ENCODE assay signal across 9 cellular contexts in genomic region chr10:71696635-71697326, GRCh38. TPM values are rescaled to one million over a fixed set of nuclear protein-coding genes. Genes with fewer than 3 reads are reported as not detected.
DNase-seq lines count a peak whose midpoint lies in the region; ATAC-seq, FAIRE-seq and TF ChIP-seq lines count a peak whose summit lies in the region.
"Had no signal": no experiment of that assay in that cellular context is flagged by ENCODE, and none has a peak within 500 bp of the region (broad histone marks: within the 10 kb centered on the region; RNA-seq: fewer than 3 reads in every experiment).

No MANE protein-coding gene starts in this region.

- H3K4me3 ChIP-seq in H1 (ENCODE audit: extremely low read depth in 1 of 4, insufficient read depth in 2 of 4, low read depth in 3 of 4, low read length in 4 of 4): no peak overlapping the region
- no peak overlapping the region for H3K4me3 ChIP-seq in stomach

- H3K9me3 ChIP-seq in H1 (ENCODE audit: insufficient read depth in 2 of 2, low read depth in 1 of 2, low read length in 1 of 2) (0 out of 4 replicates have a peak, but pooled peaks cover 0 to under 1% of the 10 kb centered on the region in 2 experiments), stomach (peaks cover 0 to under 1% (median 0%) of the 10 kb centered on the region in 4 donors)

- no peaks in the 10 kb centered on the region for H3K27me3 ChIP-seq in H1 (replicated peaks in 1 of 4; ENCODE audit: control insufficient read depth in 3 of 4, extremely low read depth in 1 of 4, insufficient read depth in 3 of 4, low read length in 3 of 4)
- H3K27me3 ChIP-seq in stomach: no peaks in the 10 kb centered on the region

- no peak overlapping the region for H4K91ac ChIP-seq in H1 (replicated peaks; ENCODE audit: insufficient read length, low read length)

- DNase-seq in DMS 273 (lab: John Stamatoyannopoulos, UW; ENCODE audit: unreplicated experiment) (peak; percentile 74), DMS 273 treated with DMSO at 0.1 percent for 48 hours (lab: John Stamatoyannopoulos, UW) (no peak), NCI-H146 treated with DMSO at 0.1 percent for 48 hours (lab: John Stamatoyannopoulos, UW; ENCODE audit: unreplicated experiment) (peak; percentile 16), H1 (ENCODE audit: low read depth in 1 of 2, low spot score in 2 of 2) (peak; percentile 41 to 95), natural killer cell (peak; percentile 56), stomach (peak; percentile 77), cortex of kidney (lab: John Stamatoyannopoulos, UW) (no peak)
- DNase-seq in activated CD4-positive, alpha-beta memory T cell treated with anti-CD3 and anti-CD28 coated beads, Interleukin-2, amount 10 ng/mL, durations not matched to agents 7 days and 5 days: peak; percentile 71

- no peak overlapping the region for H3K56ac ChIP-seq in H1 (replicated peaks; ENCODE audit: insufficient read length, low read depth, low read length)

- peak overlapping the region; percentile 49; the same call in 1 of the 2 replicates for H2BK15ac ChIP-seq in H1 (ENCODE audit: low read length)

- H2AFZ ChIP-seq in H1 (ENCODE audit: low read length): no peak overlapping the region

- intact Hi-C loops in natural killer cell (cut with micrococcal nuclease): loop anchor here (5.0 kb wide), 1 partner anchor 46 kb away; no protein-coding TSS in a partner anchor
- intact Hi-C loops in stomach (cut with DNase I; ENCODE audit: low total_unique reads): no loop called here

- no peak overlapping the region for H2AK5ac ChIP-seq in H1 (ENCODE audit: low read depth, low read length)

- TF ChIP-seq RAD21 in H1 (IDR thresholded peaks at IDR 0.05 in 1 of 2, conservative IDR thresholded peaks at IDR 0.05 in 1 of 2; ENCODE audit: low read depth in 2 of 2, low read length in 2 of 2): peak; percentile 81 to 87

- H3K9me3 Mint-ChIP-seq in activated CD4-positive, alpha-beta memory T cell treated with anti-CD3 and anti-CD28 coated beads, Interleukin-2, amount 10 ng/mL, durations not matched to agents 7 days and 5 days: no peaks in the 10 kb centered on the region
- no peaks in the 10 kb centered on the region for H3K9me3 Mint-ChIP-seq in natural killer cell

- 0 out of 2 replicates have a peak overlapping the region, but pooled peaks have one; percentile 8 for H4K8ac ChIP-seq in H1 (ENCODE audit: extremely low read depth, insufficient read depth, low read length)

- no peaks in the 10 kb centered on the region for H4K20me1 ChIP-seq in H1 (replicated peaks in 1 of 2; ENCODE audit: control insufficient read depth in 1 of 2, insufficient read depth in 2 of 2, low read length in 2 of 2)

- H3K4me1 Mint-ChIP-seq in activated CD4-positive, alpha-beta memory T cell treated with anti-CD3 and anti-CD28 coated beads, Interleukin-2, amount 10 ng/mL, durations not matched to agents 7 days and 5 days: peaks cover 65% of the 10 kb centered on the region
- peaks cover 44 to 64% of the 10 kb centered on the region in 2 donors for H3K4me1 Mint-ChIP-seq in natural killer cell

- no peak overlapping the region for H4K5ac ChIP-seq in H1 (ENCODE audit: insufficient read length, low read depth, low read length)

- peak; percentile 37 to 58 (median 54) for ATAC-seq in natural killer cell

- no peak overlapping the region for H3K4ac ChIP-seq in H1 (replicated peaks; ENCODE audit: insufficient read length, low read depth, low read length)

- no peak overlapping the region for H2BK120ac ChIP-seq in H1 (replicated peaks; ENCODE audit: low read depth, low read length)

- no peaks in the 10 kb centered on the region for H3K36me3 ChIP-seq in H1 (ENCODE audit: control insufficient read depth in 2 of 4, insufficient read depth in 4 of 4, low read length in 3 of 4)
- H3K36me3 ChIP-seq in stomach: no peaks in the 10 kb centered on the region

- H3K4me3 Mint-ChIP-seq in activated CD4-positive, alpha-beta memory T cell treated with anti-CD3 and anti-CD28 coated beads, Interleukin-2, amount 10 ng/mL, durations not matched to agents 7 days and 5 days: no peak overlapping the region
- peak overlapping the region; percentile 21 for H3K4me3 Mint-ChIP-seq in natural killer cell

- H2BK20ac ChIP-seq in H1 (ENCODE audit: low read length): peak overlapping the region; percentile 43; the same call in 1 of the 2 replicates

- no peak overlapping the region; the same call in 1 of the 2 replicates for H2BK12ac ChIP-seq in H1 (ENCODE audit: low read depth, low read length)

- H3K27me3 Mint-ChIP-seq in activated CD4-positive, alpha-beta memory T cell treated with anti-CD3 and anti-CD28 coated beads, Interleukin-2, amount 10 ng/mL, durations not matched to agents 7 days and 5 days: no peaks in the 10 kb centered on the region
- H3K27me3 Mint-ChIP-seq in natural killer cell (ENCODE audit: low read depth in 2 of 2): no peaks in the 10 kb centered on the region

- no peak for TF ChIP-seq POLR2A in H1 (IDR thresholded peaks at IDR 0.05; ENCODE audit: control extremely low read depth in 1 of 2, low read depth in 2 of 2, low read length in 2 of 2)
- no peak for TF ChIP-seq POLR2A in stomach (IDR thresholded peaks at IDR 0.05)

- H3K27ac ChIP-seq in H1 (ENCODE audit: low read depth, low read length) (no peak overlapping the region), stomach (no peak overlapping the region)

- FAIRE-seq in H1 (lab: Jason Lieb, UNC): peak; percentile 28
- FAIRE-seq: A204.1 had no signal

- H3K23ac ChIP-seq in H1 (ENCODE audit: insufficient read length): no peak overlapping the region

- peak; percentile 94 to 95 (median 95) for TF ChIP-seq CTCF in H1 (IDR thresholded peaks at IDR 0.05; ENCODE audit: control extremely low read depth in 1 of 3, insufficient read depth in 1 of 3, low read depth in 1 of 3, low read length in 3 of 3)
- TF ChIP-seq CTCF in natural killer cell (IDR thresholded peaks at IDR 0.05): peak; percentile 85
- peak in 5 of 7 experiments; percentile 43 to 82 (median 77) for TF ChIP-seq CTCF in stomach (IDR thresholded peaks at IDR 0.05)

- POLR2A ChIA-PET in activated CD4-positive, alpha-beta memory T cell treated with anti-CD3 and anti-CD28 coated beads, Interleukin-2, amount 10 ng/mL, durations not matched to agents 7 days and 5 days (lab: Charles Lee): interaction anchor here (0.9 to 7.6 kb wide), 6 partner anchors 11 to 77 kb away, joined by 3 to 57 read pairs (median 6); partner anchors contain the start of gene VSIR
- POLR2A ChIA-PET in H1 (lab: Charles Lee; ENCODE audit: partially characterized antibody): interaction anchor here (0.6 to 1.9 kb wide), 6 partner anchors 10 to 378 kb away, joined by 3 to 5 read pairs (median 4); partner anchors contain the start of gene SLC29A3

- no peak overlapping the region for H3K18ac ChIP-seq in H1 (ENCODE audit: extremely low read depth, low read length)

- H3K79me2 ChIP-seq in H1 (ENCODE audit: control insufficient read depth in 1 of 2, insufficient read depth in 2 of 2, low read length in 2 of 2): no peaks in the 10 kb centered on the region

- H3K14ac ChIP-seq in H1 (ENCODE audit: insufficient read length): no peak overlapping the region

- no peak overlapping the region for H3K9ac ChIP-seq in H1 (replicated peaks in 1 of 4; ENCODE audit: extremely low read depth in 1 of 4, low read depth in 3 of 4, low read length in 3 of 4)

- H3K79me1 ChIP-seq in H1 (ENCODE audit: low read depth, low read length): no peaks in the 10 kb centered on the region

- H3K4me1 ChIP-seq in H1 (replicated peaks in 1 of 4; ENCODE audit: control insufficient read depth in 3 of 4, insufficient read depth in 4 of 4, low read length in 3 of 4) (no peaks in the 10 kb centered on the region; a peak in 2 of 7 replicates), stomach (peaks cover 6 to 68% (median 26%) of the 10 kb centered on the region in 4 donors)

- CTCF ChIA-PET in activated CD4-positive, alpha-beta memory T cell treated with anti-CD3 and anti-CD28 coated beads, Interleukin-2, amount 10 ng/mL, durations not matched to agents 7 days and 5 days (lab: Charles Lee): interaction anchor here (0.6 to 10.0 kb wide), 24 partner anchors 11 to 382 kb away, joined by 3 to 160 read pairs (median 4); partner anchors contain the start of genes PSAP, SLC29A3 and VSIR
- CTCF ChIA-PET in H1 (lab: Charles Lee; ENCODE audit: partially characterized antibody): interaction anchor here (0.6 to 11.1 kb wide), 80 partner anchors 10 to 413 kb away, joined by 3 to 169 read pairs (median 5); partner anchors contain the start of genes C10orf105, CDH23, SLC29A3 and VSIR

- H2BK5ac ChIP-seq in H1 (ENCODE audit: low read depth, low read length): no peak overlapping the region

- TF ChIP-seq EP300 in H1 (IDR thresholded peaks at IDR 0.05; ENCODE audit: borderline replicate concordance in 1 of 2, low read depth in 2 of 2, low read length in 2 of 2): no peak
- TF ChIP-seq EP300 in stomach (IDR thresholded peaks at IDR 0.05): no peak

- H3K27ac Mint-ChIP-seq in activated CD4-positive, alpha-beta memory T cell treated with anti-CD3 and anti-CD28 coated beads, Interleukin-2, amount 10 ng/mL, durations not matched to agents 7 days and 5 days: no peak overlapping the region
- H3K27ac Mint-ChIP-seq in natural killer cell: peak overlapping the region in 1 of 2 donors; percentile 82

- H3K4me2 ChIP-seq in H1 (ENCODE audit: insufficient read depth in 1 of 2, low read depth in 2 of 2, low read length in 2 of 2): no peak overlapping the region

- no peaks in the 10 kb centered on the region for H3K23me2 ChIP-seq in H1 (ENCODE audit: low read depth, low read length)

- H3K36me3 Mint-ChIP-seq in activated CD4-positive, alpha-beta memory T cell treated with anti-CD3 and anti-CD28 coated beads, Interleukin-2, amount 10 ng/mL, durations not matched to agents 7 days and 5 days (ENCODE audit: low read depth): no peaks in the 10 kb centered on the region
- no peaks in the 10 kb centered on the region for H3K36me3 Mint-ChIP-seq in natural killer cell

- 51% methylated on average over 10 of the region's 10 CpGs; no CpG with 5 or more reads in 1 of the 2 experiments for WGBS in H1 (ENCODE audit: extremely low coverage in 1 of 2, insufficient coverage in 1 of 2, insufficient read length in 1 of 2, insufficient replicate concordance in 2 of 2, low coverage in 1 of 2, low lambda C conversion rate in 2 of 2, missing lambda C conversion rate in 1 of 2), 2 experiments
- WGBS in stomach, 5 donors: 31 to 41% (median 36%) methylated on average over 9 to 10 of the region's 10 CpGs

RNA-seq across cellular contexts. Expression of gene C10orf105, which starts 22.8 kb away (rescaled TPM):
- under 1 TPM; 0.25 to 0.33 TPM for total RNA-seq in activated CD4-positive, alpha-beta memory T cell treated with anti-CD3 and anti-CD28 coated beads, Interleukin-2, amount 10 ng/mL, durations not matched to agents 7 days and 5 days
- total RNA-seq in H1 (2021; fragmentation: NEBNext Ultra II Directional; extraction: Animal tissue kit (Norgen Biotek cat#: 25700)): 0.48 and 0.73 TPM in 2 replicates
- polyA plus RNA-seq in H1 (2011; rRNA removed): 0.71 and 1.4 TPM in 2 replicates
- polyA plus RNA-seq in H1 (2011; cell fraction: cytosol; rRNA removed): 0.93 TPM
- polyA plus RNA-seq in H1 (2011; cell fraction: nucleus; rRNA removed): 1.3 TPM
- 0.64 to 1.1 TPM (median 0.87 TPM) in 4 replicates for polyA plus RNA-seq in H1 (2012, experiment 1 of 2)
- polyA plus RNA-seq in H1 (2012, experiment 2 of 2): 0.84 TPM
- polyA plus RNA-seq in H1 (2013, experiment 1 of 2): 0.51 TPM
- polyA plus RNA-seq in H1 (2013, experiment 2 of 2): 0.61 TPM
- polyA minus RNA-seq in H1 (2011; rRNA and poly(A)+ RNA removed): 0.76 and 1.7 TPM in 2 replicates
- polyA minus RNA-seq in H1 (2011; cell fraction: cytosol; rRNA and poly(A)+ RNA removed): 0.51 TPM
- polyA minus RNA-seq in H1 (2011; cell fraction: nucleus; rRNA and poly(A)+ RNA removed): 1.4 TPM
- total RNA-seq in natural killer cell: under 1 TPM; 0.14 to 0.52 (median 0.40) TPM
- total RNA-seq in stomach: not detected
- under 1 TPM in 1 of 3 donors, not detected in 2; 0.03 TPM for polyA plus RNA-seq in stomach

Comparison
In these comparisons a context has a peak if more than half of its experiments do, and no peak if none do; other contexts are left out.
1. DNase-seq: peak in DMS 273 (single experiment), NCI-H146 treated with DMSO at 0.1 percent for 48 hours (single experiment), activated CD4-positive, alpha-beta memory T cell treated with anti-CD3 and anti-CD28 coated beads, Interleukin-2, amount 10 ng/mL, durations not matched to agents 7 days and 5 days (single experiment), H1 (2 of 2), natural killer cell (single experiment) and stomach (single experiment); none in DMS 273 treated with DMSO at 0.1 percent for 48 hours (single experiment) and cortex of kidney (single experiment).
2. Peak in every context shown above with its lines, with median percentiles within 50 percentile points of each other: CTCF ChIP-seq.